ENCODE assay signal across 1 cellular context in the genomic region with DNA sequence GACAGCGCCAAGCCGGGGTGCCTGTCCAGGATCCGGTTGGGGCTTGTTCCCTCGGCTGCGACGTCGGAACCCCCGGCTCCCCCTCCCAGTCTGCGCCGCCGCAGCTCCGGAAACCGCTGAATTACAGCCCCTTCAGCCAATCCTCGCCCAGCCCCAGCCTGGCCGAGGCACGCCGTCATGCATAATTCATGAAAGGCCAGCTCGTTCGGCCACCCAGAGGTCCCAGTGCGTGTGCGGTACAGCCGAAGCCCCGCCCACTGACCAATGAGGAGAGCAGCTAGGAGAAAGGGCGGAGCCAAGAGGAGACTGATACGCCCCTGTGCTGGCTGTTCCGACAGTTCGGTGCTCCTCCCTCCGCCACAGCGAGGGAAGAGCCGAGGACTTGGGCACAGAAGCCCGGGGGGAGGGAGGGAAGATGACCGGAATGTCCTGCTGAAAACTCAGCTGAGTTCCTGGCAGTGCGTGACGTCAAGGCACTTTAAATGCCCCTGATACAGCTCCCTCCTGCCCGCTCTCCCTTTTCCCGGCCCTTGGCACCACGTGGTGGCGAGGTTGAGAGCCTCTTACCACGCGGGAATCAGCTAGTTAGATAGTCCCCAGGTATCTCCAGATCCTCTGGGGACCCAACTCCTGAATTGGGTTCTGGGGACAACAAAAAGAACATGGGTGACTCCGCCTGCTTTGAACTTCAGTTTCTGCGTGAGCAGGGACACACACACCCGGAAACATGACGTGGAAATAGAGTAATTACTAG.
TF ChIP-seq lines count a peak whose summit lies in the region.

A gene (minus strand): TSS at position 62 of the 754 bp plus-strand sequence. CDS start 39,926 bp downstream, outside the sequence.

TF ChIP-seq in liver, 16 proteins besides CTCF, POLR2A, EP300 and RAD21 (continued from another document):
- TF ChIP-seq, protein P1, sequence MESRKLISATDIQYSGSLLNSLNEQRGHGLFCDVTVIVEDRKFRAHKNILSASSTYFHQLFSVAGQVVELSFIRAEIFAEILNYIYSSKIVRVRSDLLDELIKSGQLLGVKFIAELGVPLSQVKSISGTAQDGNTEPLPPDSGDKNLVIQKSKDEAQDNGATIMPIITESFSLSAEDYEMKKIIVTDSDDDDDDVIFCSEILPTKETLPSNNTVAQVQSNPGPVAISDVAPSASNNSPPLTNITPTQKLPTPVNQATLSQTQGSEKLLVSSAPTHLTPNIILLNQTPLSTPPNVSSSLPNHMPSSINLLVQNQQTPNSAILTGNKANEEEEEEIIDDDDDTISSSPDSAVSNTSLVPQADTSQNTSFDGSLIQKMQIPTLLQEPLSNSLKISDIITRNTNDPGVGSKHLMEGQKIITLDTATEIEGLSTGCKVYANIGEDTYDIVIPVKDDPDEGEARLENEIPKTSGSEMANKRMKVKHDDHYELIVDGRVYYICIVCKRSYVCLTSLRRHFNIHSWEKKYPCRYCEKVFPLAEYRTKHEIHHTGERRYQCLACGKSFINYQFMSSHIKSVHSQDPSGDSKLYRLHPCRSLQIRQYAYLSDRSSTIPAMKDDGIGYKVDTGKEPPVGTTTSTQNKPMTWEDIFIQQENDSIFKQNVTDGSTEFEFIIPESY (IDR thresholded peaks at IDR 0.05) = peak; percentile 99
